Comparison of ENCODE assay signal across 8 cellular contexts in genomic region chr3:141441381-141442365, GRCh38. TPM values are rescaled to one million over a fixed set of nuclear protein-coding genes. Genes with fewer than 3 reads are reported as not detected.
DNase-seq lines count a peak whose midpoint lies in the region; ATAC-seq, FAIRE-seq and TF ChIP-seq lines count a peak whose summit lies in the region.

No MANE protein-coding gene starts in this region.

- POLR2A ChIA-PET in AG04449 (lab: Yijun Ruan, JAX) = interaction anchor here (0.7 to 1.1 kb wide), 7 partner anchors 8 to 139 kb away, joined by 3 to 4 read pairs (median 3); partner anchors contain the start of gene ZBTB38
- POLR2A ChIA-PET in activated CD4-positive, alpha-beta memory T cell treated with anti-CD3 and anti-CD28 coated beads for 36 hours (lab: Charles Lee) = interaction anchor here (0.7 to 2.2 kb wide), 4 partner anchors 28 to 135 kb away, joined by 3 to 11 read pairs (median 4); no protein-coding TSS in a partner anchor

- H3K4me3 ChIP-seq in AG04449 (ENCODE audit: low read depth, low read length) = no peak overlapping the region
- H3K4me3 ChIP-seq in mucosa of descending colon = no peak overlapping the region

- no peaks in the 10 kb centered on the region for H3K36me3 ChIP-seq in mucosa of descending colon (ENCODE audit: low read depth)

- H3K36me3 Mint-ChIP-seq in activated CD4-positive, alpha-beta memory T cell treated with anti-CD3 and anti-CD28 coated beads for 36 hours = peaks cover 42% of the 10 kb centered on the region

- peaks cover 51% of the 10 kb centered on the region for H3K4me1 Mint-ChIP-seq in activated CD4-positive, alpha-beta memory T cell treated with anti-CD3 and anti-CD28 coated beads for 36 hours (ENCODE audit: low read depth)

- TF ChIP-seq CTCF in AG04449 (IDR thresholded peaks at IDR 0.05; ENCODE audit: insufficient read depth, low read length, missing control alignments) (peak; percentile 70), mucosa of descending colon (IDR thresholded peaks at IDR 0.05) (peak; percentile 74)

- peaks cover 8% of the 10 kb centered on the region for H3K4me1 ChIP-seq in mucosa of descending colon (ENCODE audit: low read depth)

- peak overlapping the region; percentile 94 for H3K27ac Mint-ChIP-seq in activated CD4-positive, alpha-beta memory T cell treated with anti-CD3 and anti-CD28 coated beads for 36 hours

- peak; percentile 92 for FAIRE-seq in GM18507 (lab: Jason Lieb, UNC)

- no peak overlapping the region for H3K4me3 Mint-ChIP-seq in activated CD4-positive, alpha-beta memory T cell treated with anti-CD3 and anti-CD28 coated beads for 36 hours

- CTCF ChIA-PET in AG04449 (lab: Yijun Ruan, JAX) = interaction anchor here (0.6 to 11.4 kb wide), 28 partner anchors 9 to 219 kb away, joined by 3 to 161 read pairs (median 4); partner anchors contain the start of genes PXYLP1 and ZBTB38
- CTCF ChIA-PET in activated CD4-positive, alpha-beta memory T cell treated with anti-CD3 and anti-CD28 coated beads for 36 hours (lab: Charles Lee) = interaction anchor here (0.6 to 5.3 kb wide), 35 partner anchors 9 to 513 kb away, joined by 3 to 72 read pairs (median 5); partner anchors contain the start of genes PXYLP1 and ZBTB38

- intact Hi-C loops in activated CD4-positive, alpha-beta memory T cell treated with anti-CD3 and anti-CD28 coated beads for 36 hours (cut with micrococcal nuclease) = loop anchor here (1.0 to 2.0 kb wide), 7 partner anchors 11 to 130 kb away; no protein-coding TSS in a partner anchor
- intact Hi-C loops in mucosa of descending colon (cut with DNase I, micrococcal nuclease) = no loop called here

- ATAC-seq in HG02938 (IDR thresholded peaks at IDR 0.05; ENCODE audit: unreplicated experiment) (peak; percentile 91), mucosa of descending colon (peak; percentile 87)

- no peaks in the 10 kb centered on the region for H3K9me3 Mint-ChIP-seq in activated CD4-positive, alpha-beta memory T cell treated with anti-CD3 and anti-CD28 coated beads for 36 hours

- H3K27me3 Mint-ChIP-seq in activated CD4-positive, alpha-beta memory T cell treated with anti-CD3 and anti-CD28 coated beads for 36 hours = no peaks in the 10 kb centered on the region

- no peaks in the 10 kb centered on the region for H3K9me3 ChIP-seq in mucosa of descending colon

- DNase-seq in AG04449 (ENCODE audit: low read depth, low spot score) = peak; percentile 73
- peak; percentile 54 for DNase-seq in GM18507 (ENCODE audit: extremely low spot score, insufficient read length, low read depth)
- DNase-seq in NCI-H460 (ENCODE audit: extremely low read depth, low read depth) = peak; percentile 41
- peak; percentile 90 for DNase-seq in activated CD4-positive, alpha-beta memory T cell treated with anti-CD3 and anti-CD28 coated beads for 36 hours
- peak; percentile 75 for DNase-seq in ecto neural progenitor cell (ENCODE audit: low spot score)
- DNase-seq in mucosa of descending colon = peak; percentile 62 to 82 (median 78)
- DNase-seq in stimulated activated CD8-positive, alpha-beta memory T cell treated with anti-CD3 and anti-CD28 coated beads, Interleukin-4, amount 100 ng/mL, for 48 hours = peak; percentile 91

RNA-seq across cellular contexts. Expression of gene RASA2, which starts 45.2 kb away (rescaled TPM):
- 13.4 and 13.6 TPM in 2 replicates for total RNA-seq in NCI-H460 (2014; rRNA removed; shearing (Covaris generic))
- polyA plus RNA-seq in NCI-H460 (2014; cell fraction: nucleus; rRNA removed) = 6.5 and 22.8 TPM in 2 replicates
- 10 to 100 TPM; 34.7 to 35.0 TPM for total RNA-seq in activated CD4-positive, alpha-beta memory T cell treated with anti-CD3 and anti-CD28 coated beads for 36 hours
- 10 to 100 TPM; 15.5 to 22.5 (median 21.7) TPM for total RNA-seq in mucosa of descending colon

Comparison
In these comparisons a context has a peak if more than half of its experiments do, and no peak if none do; other contexts are left out.
1. DNase-seq: peak in every context shown above with its lines; median percentile 91 in stimulated activated CD8-positive, alpha-beta memory T cell treated with anti-CD3 and anti-CD28 coated beads, Interleukin-4, amount 100 ng/mL, for 48 hours; 90 in activated CD4-positive, alpha-beta memory T cell treated with anti-CD3 and anti-CD28 coated beads for 36 hours; 78 in mucosa of descending colon; 75 in ecto neural progenitor cell; 73 in AG04449; 54 in GM18507; 41 in NCI-H460.